In the genomic region with DNA sequence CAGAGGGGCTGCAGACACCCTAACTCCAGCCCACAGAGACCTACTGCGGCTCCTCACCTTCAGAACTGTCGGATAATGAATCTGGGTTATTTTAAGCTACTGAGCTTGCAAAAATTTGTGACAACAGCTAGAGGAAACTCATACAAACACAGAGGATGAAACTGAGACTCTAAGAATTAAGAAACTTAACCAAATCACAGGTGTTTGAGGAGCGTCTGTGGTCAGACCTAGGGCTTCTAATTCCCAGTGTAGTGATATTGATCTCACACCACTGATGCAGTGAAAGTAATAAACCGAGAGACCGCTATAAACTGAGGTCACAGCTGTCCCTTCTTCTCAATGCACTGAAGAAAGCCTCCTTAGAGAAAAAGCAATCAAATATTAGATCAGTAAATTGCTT, we compare ENCODE assay signal across 11 cellular contexts.
DNase-seq lines count a peak whose midpoint lies in the region; ATAC-seq, FAIRE-seq and TF ChIP-seq lines count a peak whose summit lies in the region.
"Had no signal": no experiment of that assay in that cellular context is flagged by ENCODE, and none has a peak within 500 bp of the region (broad histone marks: within the 10 kb centered on the region; RNA-seq: fewer than 3 reads in every experiment).

No MANE protein-coding gene starts in this region.

- ATAC-seq in GM21786 (IDR thresholded peaks at IDR 0.05; ENCODE audit: unreplicated experiment) (peak; percentile 89), HG03159 (IDR thresholded peaks at IDR 0.05; ENCODE audit: unreplicated experiment) (peak; percentile 90)
- ATAC-seq: naive thymus-derived CD4-positive, alpha-beta T cell had no signal

- no peaks in the 10 kb centered on the region for H3K27me3 Mint-ChIP-seq in neural crest cell (ENCODE audit: low read depth)

- peaks cover 3% of the 10 kb centered on the region for H3K36me3 Mint-ChIP-seq in neural crest cell (ENCODE audit: low read depth)
- H3K36me3 Mint-ChIP-seq: naive thymus-derived CD4-positive, alpha-beta T cell had no signal

- H3K9me3 Mint-ChIP-seq in neural crest cell = peaks cover 6% of the 10 kb centered on the region
- H3K9me3 Mint-ChIP-seq: activated T-cell treated with anti-CD3 and anti-CD28 coated beads, Interleukin-2, amount 50 U/mL, for 24 hours; naive thymus-derived CD4-positive, alpha-beta T cell had no signal

- peak overlapping the region; percentile 16 for H3K27ac Mint-ChIP-seq in neural crest cell (ENCODE audit: unreplicated experiment)
- H3K27ac Mint-ChIP-seq: activated T-cell treated with anti-CD3 and anti-CD28 coated beads, Interleukin-2, amount 50 U/mL, for 24 hours; naive thymus-derived CD4-positive, alpha-beta T cell had no signal

- TF ChIP-seq CTCF in neural crest cell (conservative IDR thresholded peaks at IDR 0.05) = no peak

- DNase-seq in GM19238 (ENCODE audit: insufficient read length, low spot score) (peak; percentile 11), neural crest cell (ENCODE audit: low read depth, low spot score) (no peak), inferior parietal cortex (ENCODE audit: extremely low spot score) (no peak), SK-N-DZ (ENCODE audit: low spot score) (no peak), urothelium cell line (ENCODE audit: low spot score) (no peak)
- DNase-seq: activated T-cell treated with anti-CD3 and anti-CD28 coated beads, Interleukin-2, amount 50 U/mL, for 24 hours; COR-L47; naive thymus-derived CD4-positive, alpha-beta T cell had no signal

- H3K4me3 Mint-ChIP-seq in neural crest cell = no peak overlapping the region
- H3K4me3 Mint-ChIP-seq: activated T-cell treated with anti-CD3 and anti-CD28 coated beads, Interleukin-2, amount 50 U/mL, for 24 hours; naive thymus-derived CD4-positive, alpha-beta T cell had no signal

- FAIRE-seq in urothelium cell line (lab: Jason Lieb, UNC) = no peak
- FAIRE-seq: TTC549 had no signal

- no peaks in the 10 kb centered on the region for H3K4me1 Mint-ChIP-seq in neural crest cell
